ENCODE assay signal across 17 cellular contexts in genomic region chr4:159108124-159108523, GRCh38. TPM values are rescaled to one million over a fixed set of nuclear protein-coding genes. Genes with fewer than 3 reads are reported as not detected.
DNase-seq lines count a peak whose midpoint lies in the region; ATAC-seq, FAIRE-seq and TF ChIP-seq lines count a peak whose summit lies in the region.
"Had no signal": no experiment of that assay in that cellular context is flagged by ENCODE, and none has a peak within 500 bp of the region (broad histone marks: within the 10 kb centered on the region; RNA-seq: fewer than 3 reads in every experiment).

No MANE protein-coding gene starts in this region.

- H3K36me3 Mint-ChIP-seq in brain = peaks cover 26% of the 10 kb centered on the region

- CTCF ChIA-PET in SK-N-SH (lab: Yijun Ruan, JAX) = interaction anchor here (1.3 to 1.5 kb wide), 2 partner anchors 52 to 257 kb away, joined by 5 read pairs; no protein-coding TSS in a partner anchor

- H3K27ac Mint-ChIP-seq in brain = peak overlapping the region in 1 of 5 experiments; percentile 60

- WGBS in SK-N-SH (ENCODE audit: low lambda C conversion rate) = 98% methylated on average over 3 of the region's 3 CpGs
- 49 to 61% methylated on average over 3 of the region's 3 CpGs for WGBS in pancreas, 2 donors

- POLR2A ChIA-PET in SK-N-SH (lab: Yijun Ruan, JAX) = no interaction called here

- FAIRE-seq in pancreas (lab: Jason Lieb, UNC) = peak; percentile 54

- DNase-seq in SK-N-SH (no peak), pancreas (no peak), amniotic stem cell (lab: John Stamatoyannopoulos, UW) (no peak), inferior parietal cortex (ENCODE audit: extremely low spot score) (no peak), SK-N-DZ (ENCODE audit: low spot score) (no peak)
- DNase-seq: CD4-positive, alpha-beta memory T cell; NCI-H1092; NCI-H2081 treated with DMSO at 0.1 percent for 48 hours; NCI-H524 treated with DMSO at 0.1 percent for 48 hours; NK-92 treated with Interleukin-12 subunit alpha and Interleukin-12 subunit beta, amount 100 ng/mL, for 24 hours; SJCRH30 had no signal

- H3K4me3 ChIP-seq in SK-N-SH (ENCODE audit: low read depth in 2 of 2, low read length in 1 of 2) (peak overlapping the region in 1 of 2 experiments; percentile 6; a peak in 1 of 4 replicates), OCI-LY3 (ENCODE audit: low read length) (no peak overlapping the region), pancreas (no peak overlapping the region)
- H3K4me3 ChIP-seq: SJCRH30 had no signal

- TF ChIP-seq RAD21 in SK-N-SH (IDR thresholded peaks at IDR 0.05; ENCODE audit: low read length) = no peak

- H3K9me3 ChIP-seq in SK-N-SH = no peaks in the 10 kb centered on the region
- H3K9me3 ChIP-seq in OCI-LY3 (ENCODE audit: insufficient read depth, low read length) = no peaks in the 10 kb centered on the region
- H3K9me3 ChIP-seq in pancreas = no peaks in the 10 kb centered on the region
- H3K9me3 ChIP-seq: SJCRH30 had no signal

- peaks cover 0 to 13% (median 4%) of the 10 kb centered on the region in 5 experiments for H3K9me3 Mint-ChIP-seq in brain

- peak overlapping the region; percentile 88; the same call in 1 of the 2 replicates for H3K4me2 ChIP-seq in SK-N-SH
- peak overlapping the region; percentile 39; the same call in 1 of the 2 replicates for H3K4me2 ChIP-seq in OCI-LY3 (ENCODE audit: low read length)
- H3K4me2 ChIP-seq: KMS-11 had no signal

- intact Hi-C loops in pancreas (cut with DNase I) = no loop called here

- H3K9me2 ChIP-seq in SK-N-SH = no peaks in the 10 kb centered on the region

- H3K4me1 Mint-ChIP-seq in brain = peaks cover 65% of the 10 kb centered on the region

- TF ChIP-seq EP300 in SK-N-SH (IDR thresholded peaks at IDR 0.05; ENCODE audit: borderline replicate concordance in 1 of 2, low read depth in 1 of 2, low read length in 1 of 2) = no peak

- TF ChIP-seq CTCF in SK-N-SH (IDR thresholded peaks at IDR 0.05) (no peak), OCI-LY3 (IDR thresholded peaks at IDR 0.05; ENCODE audit: low read depth, low read length) (no peak), brain (conservative IDR thresholded peaks at IDR 0.05) (no peak), pancreas (IDR thresholded peaks at IDR 0.05) (no peak)

- H3K4me1 ChIP-seq in SK-N-SH (ENCODE audit: control insufficient read depth in 1 of 2, insufficient read depth in 2 of 2, low read depth in 1 of 2, low read length in 1 of 2) = peaks cover 14 to 24% of the 10 kb centered on the region in 2 experiments; a peak in 3 of 4 replicates
- peaks cover 34% of the 10 kb centered on the region for H3K4me1 ChIP-seq in OCI-LY3 (ENCODE audit: low read length)
- peaks cover 11 to 26% (median 24%) of the 10 kb centered on the region in 3 donors for H3K4me1 ChIP-seq in pancreas

- no peaks in the 10 kb centered on the region for H3K27me3 ChIP-seq in SK-N-SH (ENCODE audit: insufficient read depth)
- H3K27me3 ChIP-seq in OCI-LY3 (ENCODE audit: low read depth, low read length) = 0 out of 2 replicates have a peak, but pooled peaks cover 5% of the 10 kb centered on the region
- H3K27me3 ChIP-seq in pancreas = no peaks in the 10 kb centered on the region
- H3K27me3 ChIP-seq: SJCRH30 had no signal

- H3K79me2 ChIP-seq in SK-N-SH (ENCODE audit: insufficient read depth) (peaks cover 92% of the 10 kb centered on the region), OCI-LY3 (ENCODE audit: low read length) (0 out of 2 replicates have a peak, but pooled peaks cover 10% of the 10 kb centered on the region)

- H3K36me3 ChIP-seq in SK-N-SH (replicated peaks in 1 of 2; ENCODE audit: control insufficient read depth in 1 of 2, insufficient read depth in 2 of 2, low read length in 1 of 2) = no peaks in the 10 kb centered on the region
- no peaks in the 10 kb centered on the region for H3K36me3 ChIP-seq in OCI-LY3 (replicated peaks; ENCODE audit: low read depth, low read length)
- no peaks in the 10 kb centered on the region for H3K36me3 ChIP-seq in pancreas
- H3K36me3 ChIP-seq: SJCRH30 had no signal

- H3K27me3 Mint-ChIP-seq in brain = peaks cover 11% of the 10 kb centered on the region
- H3K27me3 Mint-ChIP-seq: CD4-positive, alpha-beta memory T cell had no signal

- H4K20me1 ChIP-seq in SK-N-SH (ENCODE audit: insufficient read depth) = peaks cover 79% of the 10 kb centered on the region
- peaks cover 38% of the 10 kb centered on the region for H4K20me1 ChIP-seq in OCI-LY3 (ENCODE audit: insufficient read depth, low read length)

- peak overlapping the region in 4 of 5 experiments; percentile 30 to 99 (median 74) for H3K4me3 Mint-ChIP-seq in brain
- H3K4me3 Mint-ChIP-seq: CD4-positive, alpha-beta memory T cell had no signal

- H2AFZ ChIP-seq in SK-N-SH (ENCODE audit: low read depth) (no peak overlapping the region), OCI-LY3 (ENCODE audit: low read depth, low read length) (no peak overlapping the region)

- H3K27ac ChIP-seq in SK-N-SH (ENCODE audit: low read depth in 2 of 2, low read length in 1 of 2) (peak overlapping the region in 1 of 2 experiments; percentile 36; a peak in 1 of 4 replicates), OCI-LY3 (ENCODE audit: low read length) (no peak overlapping the region), pancreas (no peak overlapping the region)
- H3K27ac ChIP-seq: 22Rv1, KMS-11, SJCRH30 had no signal

- H3F3A ChIP-seq in SK-N-SH (replicated peaks; ENCODE audit: insufficient read depth) = no peaks in the 10 kb centered on the region

- H3K9ac ChIP-seq in SK-N-SH (no peak overlapping the region), OCI-LY3 (ENCODE audit: low read length) (no peak overlapping the region)
- H3K9ac ChIP-seq: KMS-11 had no signal

- ATAC-seq in SK-N-SH treated with all-trans-retinoic acid at 6 μM for 48 hours (no peak), pancreas (no peak)
- ATAC-seq: HCT116 had no signal

TF ChIP-seq in SK-N-SH, 30 proteins besides CTCF, POLR2A, EP300 and RAD21 (continues in another document):
- TF ChIP-seq SIN3A (IDR thresholded peaks at IDR 0.05; ENCODE audit: borderline replicate concordance, low read depth, low read length) (no peak), ELF1 (IDR thresholded peaks at IDR 0.05) (no peak), PBX3 (IDR thresholded peaks at IDR 0.05) (no peak), NFIC (IDR thresholded peaks at IDR 0.05; ENCODE audit: borderline replicate concordance) (no peak), SMC3 (IDR thresholded peaks at IDR 0.05; ENCODE audit: low read depth, low read length) (no peak), RFX5 (IDR thresholded peaks at IDR 0.05; ENCODE audit: low read length) (no peak), MEF2A (IDR thresholded peaks at IDR 0.05; ENCODE audit: borderline replicate concordance, low read depth) (no peak)

TF ChIP-seq in SK-N-SH treated with all-trans-retinoic acid at 6 μM for 48 hours, 23 proteins besides CTCF, POLR2A, EP300 and RAD21 (continues in another document):
- no peak for TF ChIP-seq POU6F1 (CRISPR knock-in tag; IDR thresholded peaks at IDR 0.05; ENCODE audit: borderline replicate concordance, low read depth)
- TF ChIP-seq CSDC2 (CRISPR knock-in tag; IDR thresholded peaks at IDR 0.05) = no peak
- no peak for TF ChIP-seq ISL1 (CRISPR knock-in tag; IDR thresholded peaks at IDR 0.05)
- TF ChIP-seq SNAI2 (CRISPR knock-in tag; IDR thresholded peaks at IDR 0.05) = no peak
- no peak for TF ChIP-seq OSR1 (CRISPR knock-in tag; IDR thresholded peaks at IDR 0.05)
- TF ChIP-seq BACH2 (CRISPR knock-in tag; IDR thresholded peaks at IDR 0.05; ENCODE audit: borderline replicate concordance) = no peak
- no peak for TF ChIP-seq ZNF8 (CRISPR knock-in tag; IDR thresholded peaks at IDR 0.05)
- TF ChIP-seq ESRRG (CRISPR knock-in tag; IDR thresholded peaks at IDR 0.05) = no peak
- TF ChIP-seq TCF4 (CRISPR knock-in tag; IDR thresholded peaks at IDR 0.05; ENCODE audit: borderline replicate concordance) = no peak
- TF ChIP-seq ARNTL (CRISPR knock-in tag; IDR thresholded peaks at IDR 0.05; ENCODE audit: borderline replicate concordance, low read depth) = no peak
- no peak for TF ChIP-seq ZC3H10 (CRISPR knock-in tag; IDR thresholded peaks at IDR 0.05)
- TF ChIP-seq PATZ1 (CRISPR knock-in tag; IDR thresholded peaks at IDR 0.05; ENCODE audit: borderline replicate concordance) = no peak
- TF ChIP-seq TOX (CRISPR knock-in tag; IDR thresholded peaks at IDR 0.05; ENCODE audit: borderline replicate concordance) = no peak
- no peak for TF ChIP-seq ZFP3 (CRISPR knock-in tag; IDR thresholded peaks at IDR 0.05)

RNA-seq across cellular contexts. Expression of gene RAPGEF2, which starts 5.2 kb away (rescaled TPM):
- polyA plus RNA-seq in SK-N-SH (2012; rRNA removed) = 19.2 and 25.0 TPM in 2 replicates
- 15.8 and 19.7 TPM in 2 replicates for polyA plus RNA-seq in SK-N-SH (2012; cell fraction: cytosol; rRNA removed)
- 29.6 and 50.4 TPM in 2 replicates for polyA plus RNA-seq in SK-N-SH (2012; cell fraction: nucleus; rRNA removed)
- polyA plus RNA-seq in brain (ENCODE audit: insufficient read depth, low read depth, low replicate concordance) = 14.9 TPM
- 10 to 100 TPM; 10.9 to 27.5 (median 15.0) TPM for total RNA-seq in pancreas
- 1 to 10 TPM; 4.3 to 8.2 TPM for polyA plus RNA-seq in pancreas
- polyA plus RNA-seq in SK-N-DZ (2014; cell fraction: cytosol; rRNA removed) = 10.6 and 14.6 TPM in 2 replicates
- polyA plus RNA-seq in SK-N-DZ (2014; cell fraction: nucleus; rRNA removed) = 15.4 and 34.3 TPM in 2 replicates
